8 cellular contexts compared by ENCODE assay signal in the genomic region with DNA sequence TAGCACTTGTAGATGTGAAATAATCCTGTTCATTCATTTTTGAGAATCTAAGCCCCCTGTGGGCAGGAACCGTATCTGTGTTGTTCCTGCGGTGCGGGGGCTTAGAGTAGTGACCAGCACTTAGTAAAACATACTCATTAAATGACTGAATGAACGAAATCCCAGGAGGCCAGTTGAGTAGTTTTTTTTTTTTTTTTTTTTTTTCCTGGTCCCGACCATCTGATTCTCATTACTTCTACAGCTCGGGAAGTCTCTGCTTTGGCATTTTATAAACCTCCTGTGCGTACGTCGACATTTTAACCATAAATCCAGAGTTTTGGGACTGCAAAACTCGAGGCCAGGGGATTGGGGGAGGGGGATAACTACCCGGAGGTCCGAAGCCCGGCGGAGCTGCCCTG. TPM values are rescaled to one million over a fixed set of nuclear protein-coding genes. Genes with fewer than 3 reads are reported as not detected.
DNase-seq lines count a peak whose midpoint lies in the region; ATAC-seq and TF ChIP-seq lines count a peak whose summit lies in the region.

No MANE protein-coding gene starts in this region.

- H3K36me3 ChIP-seq in right lobe of liver (no peaks in the 10 kb centered on the region), upper lobe of left lung (no peaks in the 10 kb centered on the region)

- no peak for TF ChIP-seq CTCF in brain (conservative IDR thresholded peaks at IDR 0.05)
- TF ChIP-seq CTCF in right lobe of liver (IDR thresholded peaks at IDR 0.05), result no peak
- TF ChIP-seq CTCF in upper lobe of left lung (IDR thresholded peaks at IDR 0.05), result no peak

- no peak for DNase-seq in activated T-cell treated with anti-CD3 and anti-CD28 coated beads, Interleukin-2, amount 50 U/mL, for 24 hours
- no peak for DNase-seq in activated T-cell treated with anti-CD3 and anti-CD28 coated beads, Interleukin-2, amount 50 U/mL, for 48 hours
- DNase-seq in right lobe of liver (no peak), upper lobe of left lung (no peak), putamen (ENCODE audit: low spot score) (no peak), C1 segment of cervical spinal cord (lab: John Stamatoyannopoulos, UW) (no peak), Ammon's horn (ENCODE audit: low spot score) (no peak)

- H3K27ac ChIP-seq in right lobe of liver (peak overlapping the region; percentile 75 to 98 (median 85)), upper lobe of left lung (peak overlapping the region; percentile 94 to 98 (median 96))

- H3K4me3 ChIP-seq in right lobe of liver, result peak overlapping the region; percentile 59 to 65 (median 64)
- peak overlapping the region in 3 of 4 donors; percentile 50 to 66 (median 61) for H3K4me3 ChIP-seq in upper lobe of left lung

- H3K27me3 Mint-ChIP-seq in activated T-cell treated with anti-CD3 and anti-CD28 coated beads, Interleukin-2, amount 50 U/mL, for 24 hours, result no peaks in the 10 kb centered on the region
- peaks cover 10% of the 10 kb centered on the region for H3K27me3 Mint-ChIP-seq in brain

- TF ChIP-seq EP300 in upper lobe of left lung (IDR thresholded peaks at IDR 0.05), result no peak

- TF ChIP-seq POLR2A in right lobe of liver (IDR thresholded peaks at IDR 0.05) (no peak), upper lobe of left lung (IDR thresholded peaks at IDR 0.05) (no peak)

- peak overlapping the region; percentile 72 for H3K4me3 Mint-ChIP-seq in activated T-cell treated with anti-CD3 and anti-CD28 coated beads, Interleukin-2, amount 50 U/mL, for 24 hours
- peak overlapping the region; percentile 83 to 89 (median 85) for H3K4me3 Mint-ChIP-seq in brain

- no peaks in the 10 kb centered on the region for H3K9me3 ChIP-seq in right lobe of liver
- no peaks in the 10 kb centered on the region for H3K9me3 ChIP-seq in upper lobe of left lung

- peaks cover 58% of the 10 kb centered on the region for H3K4me1 Mint-ChIP-seq in activated T-cell treated with anti-CD3 and anti-CD28 coated beads, Interleukin-2, amount 50 U/mL, for 24 hours (ENCODE audit: low read depth)
- peaks cover 41% of the 10 kb centered on the region for H3K4me1 Mint-ChIP-seq in brain

- H3K4me1 ChIP-seq in right lobe of liver (no peaks in the 10 kb centered on the region), upper lobe of left lung (peaks cover 15 to 32% (median 22%) of the 10 kb centered on the region in 4 donors)

- no peaks in the 10 kb centered on the region for H3K36me3 Mint-ChIP-seq in activated T-cell treated with anti-CD3 and anti-CD28 coated beads, Interleukin-2, amount 50 U/mL, for 24 hours (ENCODE audit: low read depth)
- no peaks in the 10 kb centered on the region for H3K36me3 Mint-ChIP-seq in brain

- peak overlapping the region; percentile 93 for H3K27ac Mint-ChIP-seq in activated T-cell treated with anti-CD3 and anti-CD28 coated beads, Interleukin-2, amount 50 U/mL, for 24 hours
- peak overlapping the region; percentile 86 to 95 (median 93) for H3K27ac Mint-ChIP-seq in brain

- intact Hi-C loops in right lobe of liver (cut with DNase I), result no loop called here

- ATAC-seq in right lobe of liver (no peak), upper lobe of left lung (ENCODE audit: low FRiP score in 2 of 2) (peak in 1 of 2 donors; percentile 15)

- H3K9me3 Mint-ChIP-seq in activated T-cell treated with anti-CD3 and anti-CD28 coated beads, Interleukin-2, amount 50 U/mL, for 24 hours, result no peaks in the 10 kb centered on the region
- H3K9me3 Mint-ChIP-seq in brain, result peaks cover 0 to 8% (median 0%) of the 10 kb centered on the region in 5 experiments

- 22% methylated on average over 10 of the region's 14 CpGs for WGBS in right lobe of liver (ENCODE audit: insufficient coverage, low coverage, low lambda C conversion rate, missing lambda C conversion rate)
- WGBS in upper lobe of left lung, 2 donors, result 8 to 9% methylated on average over 14 of the region's 14 CpGs

- no peaks in the 10 kb centered on the region for H3K27me3 ChIP-seq in right lobe of liver
- H3K27me3 ChIP-seq in upper lobe of left lung, result no peaks in the 10 kb centered on the region

RNA-seq across cellular contexts. Expression of gene SPRY4, which starts 31.5 kb away (rescaled TPM):
- 5.3 TPM for polyA plus RNA-seq in brain (ENCODE audit: insufficient read depth, low read depth, low replicate concordance)
- total RNA-seq in right lobe of liver (10 to 100 TPM in 2 of 6 experiments, 1 to 10 TPM in 4; 3.9 to 11.6 (median 7.3) TPM), upper lobe of left lung (10 to 100 TPM; 30.4 to 81.2 (median 43.3) TPM)
